10 cellular contexts compared by ENCODE assay signal in genomic region chr6:6725834-6726194, GRCh38.
DNase-seq lines count a peak whose midpoint lies in the region; ATAC-seq and TF ChIP-seq lines count a peak whose summit lies in the region.
"Had no signal": no experiment of that assay in that cellular context is flagged by ENCODE, and none has a peak within 500 bp of the region (broad histone marks: within the 10 kb centered on the region; RNA-seq: fewer than 3 reads in every experiment).

No MANE protein-coding gene starts in this region.

- H3K4me3 Mint-ChIP-seq in dendritic cell treated with granulocyte-macrophage colony-stimulating factor and Interleukin-4, amounts not matched to agents 40 ng/mL and 50 ng/mL, for 4 days = peak overlapping the region; percentile 61
- no peak overlapping the region for H3K4me3 Mint-ChIP-seq in neural crest cell
- H3K4me3 Mint-ChIP-seq in effector memory CD8-positive, alpha-beta T cell = peak overlapping the region in 1 of 2 donors; percentile 44

- H3K4me1 Mint-ChIP-seq in dendritic cell treated with granulocyte-macrophage colony-stimulating factor and Interleukin-4, amounts not matched to agents 40 ng/mL and 50 ng/mL, for 4 days (ENCODE audit: low read depth) = peaks cover 94% of the 10 kb centered on the region
- peaks cover 32% of the 10 kb centered on the region for H3K4me1 Mint-ChIP-seq in neural crest cell
- H3K4me1 Mint-ChIP-seq in effector memory CD8-positive, alpha-beta T cell (ENCODE audit: low read depth in 2 of 2) = peaks cover 5 to 10% of the 10 kb centered on the region in 2 donors

- H3K27me3 Mint-ChIP-seq in dendritic cell treated with granulocyte-macrophage colony-stimulating factor and Interleukin-4, amounts not matched to agents 40 ng/mL and 50 ng/mL, for 4 days = no peaks in the 10 kb centered on the region
- H3K27me3 Mint-ChIP-seq in neural crest cell (ENCODE audit: low read depth) = peaks cover 2% of the 10 kb centered on the region
- peaks cover 35 to 48% of the 10 kb centered on the region in 2 donors for H3K27me3 Mint-ChIP-seq in effector memory CD8-positive, alpha-beta T cell

- ATAC-seq in HG02763 (IDR thresholded peaks at IDR 0.05; ENCODE audit: unreplicated experiment) = no peak
- ATAC-seq in effector memory CD8-positive, alpha-beta T cell (replicated peaks) = no peak

- H3K9me3 Mint-ChIP-seq in dendritic cell treated with granulocyte-macrophage colony-stimulating factor and Interleukin-4, amounts not matched to agents 40 ng/mL and 50 ng/mL, for 4 days = no peaks in the 10 kb centered on the region
- H3K9me3 Mint-ChIP-seq in neural crest cell = no peaks in the 10 kb centered on the region
- no peaks in the 10 kb centered on the region for H3K9me3 Mint-ChIP-seq in effector memory CD8-positive, alpha-beta T cell

- no peak for TF ChIP-seq CTCF in neural crest cell (conservative IDR thresholded peaks at IDR 0.05)

- peak overlapping the region; percentile 94 for H3K27ac Mint-ChIP-seq in dendritic cell treated with granulocyte-macrophage colony-stimulating factor and Interleukin-4, amounts not matched to agents 40 ng/mL and 50 ng/mL, for 4 days
- H3K27ac Mint-ChIP-seq in neural crest cell (ENCODE audit: unreplicated experiment) = peak overlapping the region; percentile 59
- no peak overlapping the region for H3K27ac Mint-ChIP-seq in effector memory CD8-positive, alpha-beta T cell

- peak; percentile 66 for DNase-seq in Ammon's horn (ENCODE audit: low spot score)
- DNase-seq in Kasumi-1 (lab: John Stamatoyannopoulos, UW) = peak; percentile 80 to 85
- DNase-seq in neural crest cell (ENCODE audit: low read depth, low spot score) = no peak
- DNase-seq in NCI-H446 treated with DMSO at 0.1 percent for 48 hours (lab: John Stamatoyannopoulos, UW) = no peak
- no peak for DNase-seq in EL
- no peak for DNase-seq in effector memory CD8-positive, alpha-beta T cell
- DNase-seq: SHP77; stimulated activated CD4-positive, alpha-beta T cell treated with anti-CD3 and anti-CD28 coated beads, Interleukin-4, amount 100 ng/mL, for 1 hour had no signal

- intact Hi-C loops in dendritic cell treated with granulocyte-macrophage colony-stimulating factor and Interleukin-4, amounts not matched to agents 40 ng/mL and 50 ng/mL, for 4 days (cut with micrococcal nuclease) = loop anchor here (10.0 kb wide), 2 partner anchors 51 to 519 kb away; no protein-coding TSS in a partner anchor

- peaks cover 71% of the 10 kb centered on the region for H3K36me3 Mint-ChIP-seq in dendritic cell treated with granulocyte-macrophage colony-stimulating factor and Interleukin-4, amounts not matched to agents 40 ng/mL and 50 ng/mL, for 4 days (ENCODE audit: low read depth)
- H3K36me3 Mint-ChIP-seq in neural crest cell (ENCODE audit: low read depth) = no peaks in the 10 kb centered on the region
- no peaks in the 10 kb centered on the region for H3K36me3 Mint-ChIP-seq in effector memory CD8-positive, alpha-beta T cell (ENCODE audit: insufficient read depth)

Comparison
In these comparisons a context has a peak if more than half of its experiments do, and no peak if none do; other contexts are left out.
1. DNase-seq: peak in Ammon's horn (single experiment) and Kasumi-1 (2 of 2); none in neural crest cell (single experiment), NCI-H446 treated with DMSO at 0.1 percent for 48 hours (single experiment), EL (single experiment) and effector memory CD8-positive, alpha-beta T cell (0 of 3).
2. H3K27ac Mint-ChIP-seq: peak in dendritic cell treated with granulocyte-macrophage colony-stimulating factor and Interleukin-4, amounts not matched to agents 40 ng/mL and 50 ng/mL, for 4 days (single experiment) and neural crest cell (single experiment); none in effector memory CD8-positive, alpha-beta T cell (0 of 2).